Comparison of ENCODE assay signal across 9 cellular contexts in genomic region chr18:35045121-35045520, GRCh38. TPM values are rescaled to one million over a fixed set of nuclear protein-coding genes. Genes with fewer than 3 reads are reported as not detected.
DNase-seq lines count a peak whose midpoint lies in the region; ATAC-seq lines count a peak whose summit lies in the region.
"Had no signal": no experiment of that assay in that cellular context is flagged by ENCODE, and none has a peak within 500 bp of the region (broad histone marks: within the 10 kb centered on the region; RNA-seq: fewer than 3 reads in every experiment).

No MANE protein-coding gene starts in this region.

- peak overlapping the region; percentile 65 for H3K4me3 Mint-ChIP-seq in activated CD8-positive, alpha-beta T cell treated with anti-CD3 and anti-CD28 coated beads, Interleukin-2, amount 10 ng/mL, durations not matched to agents 7 days and 5 days
- peak overlapping the region; percentile 51 to 98 (median 88) for H3K4me3 Mint-ChIP-seq in naive thymus-derived CD4-positive, alpha-beta T cell

- H3K4me1 ChIP-seq in naive thymus-derived CD4-positive, alpha-beta T cell (ENCODE audit: control insufficient read depth in 2 of 2, insufficient read depth in 2 of 2, low read length in 2 of 2): peaks cover 38 to 63% of the 10 kb centered on the region in 2 donors

- intact Hi-C loops in naive thymus-derived CD4-positive, alpha-beta T cell (cut with micrococcal nuclease): loop anchor here in 1 of 2 donors (2.0 to 10.0 kb wide), 2 partner anchors 14 to 1780 kb away; partner anchors contain the start of genes KIAA1328 and TPGS2

- CTCF ChIA-PET in activated CD8-positive, alpha-beta T cell treated with anti-CD3 and anti-CD28 coated beads, Interleukin-2, amount 10 ng/mL, durations not matched to agents 7 days and 5 days (lab: Charles Lee): interaction anchor here (0.6 to 4.4 kb wide), 12 partner anchors 15 to 310 kb away, joined by 3 to 38 read pairs (median 4); no protein-coding TSS in a partner anchor
- CTCF ChIA-PET in naive thymus-derived CD4-positive, alpha-beta T cell (lab: Charles Lee): interaction anchor here (4.5 kb wide), 1 partner anchor 17 kb away, joined by 41 read pairs; no protein-coding TSS in a partner anchor

- no peaks in the 10 kb centered on the region for H3K9me3 ChIP-seq in naive thymus-derived CD4-positive, alpha-beta T cell (ENCODE audit: control insufficient read depth in 2 of 3, low read length in 3 of 3)

- peak overlapping the region; percentile 73 for H3K27ac Mint-ChIP-seq in activated CD8-positive, alpha-beta T cell treated with anti-CD3 and anti-CD28 coated beads, Interleukin-2, amount 10 ng/mL, durations not matched to agents 7 days and 5 days
- H3K27ac Mint-ChIP-seq in naive thymus-derived CD4-positive, alpha-beta T cell: peak overlapping the region; percentile 82 to 100 (median 98)

- H3K9me3 Mint-ChIP-seq in activated CD8-positive, alpha-beta T cell treated with anti-CD3 and anti-CD28 coated beads, Interleukin-2, amount 10 ng/mL, durations not matched to agents 7 days and 5 days (ENCODE audit: insufficient read depth): no peaks in the 10 kb centered on the region
- H3K9me3 Mint-ChIP-seq in naive thymus-derived CD4-positive, alpha-beta T cell: peaks cover 0 to 8% (median 0%) of the 10 kb centered on the region in 11 donors

- no peak overlapping the region for H3K4me3 ChIP-seq in naive thymus-derived CD4-positive, alpha-beta T cell (ENCODE audit: low read length)

- H3K36me3 ChIP-seq in naive thymus-derived CD4-positive, alpha-beta T cell (ENCODE audit: control insufficient read depth in 2 of 3, insufficient read depth in 3 of 3, low read length in 3 of 3): peaks cover 0 to 5% (median 0%) of the 10 kb centered on the region in 3 experiments

- DNase-seq in DMS 273 (lab: John Stamatoyannopoulos, UW; ENCODE audit: unreplicated experiment) (peak; percentile 47), DMS 273 treated with DMSO at 0.1 percent for 48 hours (lab: John Stamatoyannopoulos, UW) (no peak), HCEC 1CT (peak; percentile 59), NCI-H2107 treated with DMSO at 0.1 percent for 48 hours (lab: John Stamatoyannopoulos, UW; ENCODE audit: unreplicated experiment) (no peak)
- DNase-seq in activated CD8-positive, alpha-beta T cell treated with anti-CD3 and anti-CD28 coated beads, Interleukin-2, amount 10 ng/mL, durations not matched to agents 7 days and 5 days: no peak
- DNase-seq in naive thymus-derived CD4-positive, alpha-beta T cell: no peak

- peak overlapping the region; percentile 95 for H3K27ac ChIP-seq in naive thymus-derived CD4-positive, alpha-beta T cell (ENCODE audit: low read depth, low read length)
- H3K27ac ChIP-seq: 22Rv1 had no signal

- H3K36me3 Mint-ChIP-seq in activated CD8-positive, alpha-beta T cell treated with anti-CD3 and anti-CD28 coated beads, Interleukin-2, amount 10 ng/mL, durations not matched to agents 7 days and 5 days (ENCODE audit: low read depth): peaks cover 19% of the 10 kb centered on the region
- H3K36me3 Mint-ChIP-seq in naive thymus-derived CD4-positive, alpha-beta T cell: peaks cover 0 to 11% (median 5%) of the 10 kb centered on the region in 5 donors

- no peaks in the 10 kb centered on the region for H3K27me3 ChIP-seq in naive thymus-derived CD4-positive, alpha-beta T cell (ENCODE audit: control insufficient read depth in 2 of 2, insufficient read depth in 2 of 2, low read length in 2 of 2)

- no peak for ATAC-seq in activated CD8-positive, alpha-beta T cell treated with anti-CD3 and anti-CD28 coated beads, Interleukin-2, amount 10 ng/mL, durations not matched to agents 7 days and 5 days
- ATAC-seq in naive thymus-derived CD4-positive, alpha-beta T cell: no peak
- ATAC-seq in HG03520 (IDR thresholded peaks at IDR 0.05; ENCODE audit: unreplicated experiment) (no peak), GM18861 (IDR thresholded peaks at IDR 0.05; ENCODE audit: unreplicated experiment) (no peak)

- POLR2A ChIA-PET in activated CD8-positive, alpha-beta T cell treated with anti-CD3 and anti-CD28 coated beads, Interleukin-2, amount 10 ng/mL, durations not matched to agents 7 days and 5 days (lab: Charles Lee): interaction anchor here (4.1 kb wide), 1 partner anchor 16 kb away, joined by 28 read pairs; no protein-coding TSS in a partner anchor
- POLR2A ChIA-PET in naive thymus-derived CD4-positive, alpha-beta T cell (lab: Charles Lee): interaction anchor here (0.6 to 1.4 kb wide), 9 partner anchors 13 to 300 kb away, joined by 3 to 7 read pairs (median 3); no protein-coding TSS in a partner anchor

- H3K27me3 Mint-ChIP-seq in activated CD8-positive, alpha-beta T cell treated with anti-CD3 and anti-CD28 coated beads, Interleukin-2, amount 10 ng/mL, durations not matched to agents 7 days and 5 days (ENCODE audit: low read depth): no peaks in the 10 kb centered on the region
- no peaks in the 10 kb centered on the region for H3K27me3 Mint-ChIP-seq in naive thymus-derived CD4-positive, alpha-beta T cell

- H3K4me1 Mint-ChIP-seq in activated CD8-positive, alpha-beta T cell treated with anti-CD3 and anti-CD28 coated beads, Interleukin-2, amount 10 ng/mL, durations not matched to agents 7 days and 5 days (ENCODE audit: low read depth): peaks cover 77% of the 10 kb centered on the region
- peaks cover 52 to 85% (median 79%) of the 10 kb centered on the region in 7 donors for H3K4me1 Mint-ChIP-seq in naive thymus-derived CD4-positive, alpha-beta T cell

RNA-seq across cellular contexts. Expression of gene MAPRE2, which starts 3.9 kb away (rescaled TPM):
- total RNA-seq in activated CD8-positive, alpha-beta T cell treated with anti-CD3 and anti-CD28 coated beads, Interleukin-2, amount 10 ng/mL, durations not matched to agents 7 days and 5 days: 10 to 100 TPM; 49.0 to 53.6 TPM
- total RNA-seq in naive thymus-derived CD4-positive, alpha-beta T cell: 10 to 100 TPM; 44.7 to 84.4 (median 63.5) TPM
- polyA plus RNA-seq in naive thymus-derived CD4-positive, alpha-beta T cell: 10 to 100 TPM; 82.6 to 84.3 TPM

Comparison
In these comparisons a context has a peak if more than half of its experiments do, and no peak if none do; other contexts are left out.
1. DNase-seq: peak in DMS 273 (single experiment) and HCEC 1CT (single experiment); none in DMS 273 treated with DMSO at 0.1 percent for 48 hours (single experiment), activated CD8-positive, alpha-beta T cell treated with anti-CD3 and anti-CD28 coated beads, Interleukin-2, amount 10 ng/mL, durations not matched to agents 7 days and 5 days (single experiment), naive thymus-derived CD4-positive, alpha-beta T cell (0 of 9) and NCI-H2107 treated with DMSO at 0.1 percent for 48 hours (single experiment).